Comparison of ENCODE assay signal across 35 cellular contexts in genomic region chrX:136080766-136081165, GRCh38.
"Had no signal": no experiment of that assay in that cellular context is flagged by ENCODE, and none has a peak within 500 bp of the region (broad histone marks: within the 10 kb centered on the region; RNA-seq: fewer than 3 reads in every experiment).

No MANE protein-coding gene starts in this region.

- H3K36me3 ChIP-seq: MG63 had no signal

- DNase-seq: Karpas-422, Kasumi-1, MG63, MM.1S, MV-4-11, NCI-H1048, NCI-H1092, NCI-H1092 treated with DMSO at 0.1 percent for 48 hours, NCI-H1105, NCI-H1105 treated with DMSO at 0.1 percent for 48 hours, NCI-H1417, NCI-H1417 treated with DMSO at 0.1 percent for 48 hours, NCI-H1436, NCI-H1436 treated with DMSO at 0.1 percent for 48 hours, NCI-H146, NCI-H1694, NCI-H1694 treated with DMSO at 0.1 percent for 48 hours, NCI-H187, NCI-H187 treated with DMSO at 0.1 percent for 48 hours, NCI-H1930, NCI-H2029, NCI-H2029 treated with DMSO at 0.1 percent for 48 hours, NCI-H2081, NCI-H2081 treated with DMSO at 0.1 percent for 48 hours, NCI-H2107, NCI-H2171, NCI-H2171 treated with DMSO at 0.1 percent for 48 hours, NCI-H2227 treated with DMSO at 0.1 percent for 48 hours, NCI-H226, NCI-H345, NCI-H446, NCI-H446 treated with DMSO at 0.1 percent for 48 hours, NCI-H510A, NCI-H510A treated with DMSO at 0.1 percent for 48 hours, NCI-H524 had no signal

- H3K27me3 ChIP-seq: MG63 had no signal

- H3K9me3 ChIP-seq: MG63 had no signal

- H3K4me3 ChIP-seq: MG63 had no signal
